ENCODE assay signal across 8 cellular contexts in the genomic region with DNA sequence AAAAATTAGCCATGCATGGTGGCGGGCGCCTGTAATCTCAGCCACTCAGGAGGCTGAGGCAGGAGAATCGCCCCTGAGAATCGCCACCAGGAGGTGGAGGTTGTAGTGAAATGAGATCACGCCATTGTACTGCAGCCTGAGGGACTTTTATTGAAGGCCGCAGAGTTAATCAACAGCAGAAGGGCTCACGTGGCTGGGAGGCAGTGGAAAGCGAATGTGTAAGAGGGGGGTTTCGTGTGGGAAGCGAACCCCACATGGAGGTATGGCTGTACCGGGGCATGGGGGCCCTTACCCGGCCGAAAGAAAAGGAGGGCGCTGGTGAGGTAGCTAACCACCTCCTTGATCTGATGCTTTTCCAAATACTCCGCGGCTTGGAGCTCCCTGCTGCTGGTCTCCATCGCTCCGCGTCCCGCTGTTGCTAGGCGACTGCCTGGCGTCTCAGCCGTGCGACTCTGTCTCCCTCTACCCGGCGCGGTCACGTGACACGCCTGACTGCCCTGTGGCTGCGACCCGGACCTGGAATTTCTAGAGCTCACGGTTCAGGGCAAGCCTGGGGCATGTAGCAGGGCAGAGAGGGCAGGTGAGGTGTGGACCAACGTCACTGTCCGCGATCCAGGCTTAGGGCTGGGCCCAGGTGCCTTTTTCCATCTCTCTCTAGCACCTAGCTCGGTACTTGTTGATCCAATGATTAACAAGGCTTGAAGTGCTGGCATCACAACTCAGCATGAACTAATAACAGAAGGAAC. TPM values are rescaled to one million over a fixed set of nuclear protein-coding genes. Genes with fewer than 3 reads are reported as not detected.
DNase-seq lines count a peak whose midpoint lies in the region; ATAC-seq and TF ChIP-seq lines count a peak whose summit lies in the region.

A gene with protein sequence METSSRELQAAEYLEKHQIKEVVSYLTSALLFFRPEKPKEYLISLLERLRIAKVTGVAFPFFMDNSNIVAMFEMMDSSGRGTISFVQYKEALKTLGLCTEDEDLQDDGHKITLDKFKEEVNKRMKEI (minus strand): TSS at position 428 of the 746 bp plus-strand sequence. CDS start 30 bp downstream, at position 398.

- peak within 1 kb of the TSS; percentile 78 for H3K4me3 Mint-ChIP-seq in HFFc6
- H3K4me3 Mint-ChIP-seq in stimulated activated naive B cell treated with anti-CD40 and anti-IgM and Interleukin-4, amounts not matched to agents 10 μg/mL and 1 μg/mL and 100 μg/mL, for 72 hours = peak within 1 kb of the TSS; percentile 81 to 82

- no peaks in the 10 kb centered on the region for H3K27me3 ChIP-seq in MG63

- POLR2A ChIA-PET in GM10248 (lab: Yijun Ruan, JAX) = no interaction called here

- H3K9me3 Mint-ChIP-seq in HFFc6 = peaks cover 12% of the 10 kb centered on the region
- H3K9me3 Mint-ChIP-seq in stimulated activated naive B cell treated with anti-CD40 and anti-IgM and Interleukin-4, amounts not matched to agents 10 μg/mL and 1 μg/mL and 100 μg/mL, for 72 hours = peaks cover 9 to 11% of the 10 kb centered on the region in 2 donors

- H3K27me3 Mint-ChIP-seq in HFFc6 (ENCODE audit: insufficient read depth) = peaks cover 3% of the 10 kb centered on the region; the same call in 1 of the 2 replicates
- peaks cover 20 to 21% of the 10 kb centered on the region in 2 donors for H3K27me3 Mint-ChIP-seq in stimulated activated naive B cell treated with anti-CD40 and anti-IgM and Interleukin-4, amounts not matched to agents 10 μg/mL and 1 μg/mL and 100 μg/mL, for 72 hours

- H3K27ac Mint-ChIP-seq in HFFc6 = peak within 1 kb of the TSS; percentile 33; the same call in 1 of the 2 replicates
- H3K27ac Mint-ChIP-seq in stimulated activated naive B cell treated with anti-CD40 and anti-IgM and Interleukin-4, amounts not matched to agents 10 μg/mL and 1 μg/mL and 100 μg/mL, for 72 hours = no peak within 1 kb of the TSS

- H3K4me3 ChIP-seq in MG63 = no peak within 1 kb of the TSS

- no peaks in the 10 kb centered on the region for H3K9me3 ChIP-seq in MG63

- peak; percentile 72 for ATAC-seq in esophagus mucosa
- ATAC-seq in stimulated activated naive B cell treated with anti-CD40 and anti-IgM and Interleukin-4, amounts not matched to agents 10 μg/mL and 1 μg/mL and 100 μg/mL, for 72 hours (replicated peaks) = peak; percentile 87 to 90

- H3K36me3 ChIP-seq in MG63 = no peaks in the 10 kb centered on the region

- peaks cover 16% of the 10 kb centered on the region for H3K36me3 Mint-ChIP-seq in HFFc6 (ENCODE audit: low read depth)
- H3K36me3 Mint-ChIP-seq in stimulated activated naive B cell treated with anti-CD40 and anti-IgM and Interleukin-4, amounts not matched to agents 10 μg/mL and 1 μg/mL and 100 μg/mL, for 72 hours = peaks cover 15 to 17% of the 10 kb centered on the region in 2 donors

- CTCF ChIA-PET in GM10248 (lab: Yijun Ruan, JAX) = interaction anchor here (0.9 to 1.5 kb wide), 3 partner anchors 11 to 76 kb away, joined by 3 to 4 read pairs (median 4); no protein-coding TSS in a partner anchor

- DNase-seq in GM10248 (ENCODE audit: extremely low spot score) (peak; percentile 69), HFFc6 (peak; percentile 54), NCI-H2029 treated with DMSO at 0.1 percent for 48 hours (lab: John Stamatoyannopoulos, UW) (peak; percentile 57), mucosa of gallbladder (ENCODE audit: low spot score) (peak; percentile 40), MG63 (no peak)
- DNase-seq in activated CD8-positive, alpha-beta memory T cell treated with anti-CD3 and anti-CD28 coated beads, Interleukin-2, amount 50 U/mL, for 24 hours (ENCODE audit: extremely low read depth) = peak; percentile 12
- peak; percentile 49 for DNase-seq in stimulated activated naive B cell treated with anti-CD40 and anti-IgM and Interleukin-4, amounts not matched to agents 10 μg/mL and 1 μg/mL and 100 μg/mL, for 72 hours

- TF ChIP-seq CTCF in GM10248 (IDR thresholded peaks at IDR 0.05; ENCODE audit: control extremely low read depth, extremely low read depth, low read depth, missing control alignments) (no peak), HFFc6 (IDR thresholded peaks at IDR 0.05) (no peak; the same call in 1 of the 2 replicates)

- peaks cover 12% of the 10 kb centered on the region for H3K4me1 Mint-ChIP-seq in HFFc6 (ENCODE audit: low read depth)
- peaks cover 9 to 10% of the 10 kb centered on the region in 2 donors for H3K4me1 Mint-ChIP-seq in stimulated activated naive B cell treated with anti-CD40 and anti-IgM and Interleukin-4, amounts not matched to agents 10 μg/mL and 1 μg/mL and 100 μg/mL, for 72 hours

RNA-seq across cellular contexts. Expression of the gene that starts here (rescaled TPM):
- total RNA-seq in HFFc6 (2021; fragmentation: NEBNext Ultra II Directional; extraction: Animal tissue kit (Norgen Biotek cat#: 25700)) = not detected
- total RNA-seq in esophagus mucosa (0.20 TPM), mucosa of gallbladder (not detected)
- total RNA-seq in MG63 (2014; rRNA removed; shearing (Covaris generic); ENCODE audit: low replicate concordance) = not detected in 2 replicates

Comparison
In these comparisons a context has a peak if more than half of its experiments do, and no peak if none do; other contexts are left out.
1. Peak in DNase-seq in HFFc6; RNA of the gene not detected or under 1 TPM.
2. Peak in ATAC-seq in esophagus mucosa; RNA of the gene not detected or under 1 TPM.
3. Peak in DNase-seq in mucosa of gallbladder; RNA of the gene not detected or under 1 TPM.